ENCODE assay signal across 15 cellular contexts in the genomic region with DNA sequence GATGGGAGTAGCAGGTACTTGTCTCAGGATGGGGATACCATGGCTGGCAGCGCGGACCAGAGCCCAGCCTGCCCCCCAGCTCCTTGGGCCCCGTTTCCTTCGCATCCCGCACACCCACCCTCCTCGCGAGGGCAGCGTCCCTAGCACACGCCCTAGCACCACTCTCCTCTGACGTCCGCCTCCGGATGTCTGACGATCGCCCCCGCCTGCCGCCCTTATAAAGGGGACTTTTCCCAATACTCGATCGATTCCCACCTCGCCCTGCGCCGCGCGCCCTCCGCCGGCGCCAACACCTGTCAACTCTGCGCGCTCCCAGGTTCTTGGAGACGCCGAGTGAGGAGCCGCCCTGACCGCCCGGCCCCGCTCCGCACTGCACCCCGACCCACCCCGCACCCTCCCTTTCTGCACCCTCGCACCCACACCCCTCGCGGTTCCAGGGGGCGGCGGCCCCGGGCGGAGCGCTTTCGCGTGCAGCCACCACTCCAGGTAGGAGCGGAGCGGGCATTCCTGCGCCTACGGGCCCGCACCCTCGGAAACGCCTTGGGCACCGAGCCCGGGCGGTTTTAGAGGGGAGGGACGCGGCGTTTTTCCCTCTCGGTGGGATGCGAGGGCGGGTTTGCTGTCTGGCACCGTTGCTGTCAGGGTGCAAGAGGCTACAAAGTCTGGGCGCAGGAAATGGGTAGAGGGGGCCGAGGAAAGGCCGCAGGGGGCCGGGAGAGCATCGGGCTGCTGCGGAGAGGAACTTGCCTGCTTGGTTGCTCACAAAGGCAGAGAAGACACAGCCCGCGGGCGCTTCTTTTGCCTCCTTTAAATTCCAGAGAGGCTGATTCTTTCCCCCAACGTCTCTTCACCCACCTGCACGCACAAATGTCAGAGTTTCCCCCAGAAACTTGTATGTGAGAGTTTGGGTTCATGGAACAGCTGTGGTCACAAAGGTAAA. TPM values are rescaled to one million over a fixed set of nuclear protein-coding genes. Genes with fewer than 3 reads are reported as not detected.
DNase-seq lines count a peak whose midpoint lies in the region; ATAC-seq and TF ChIP-seq lines count a peak whose summit lies in the region.
"Had no signal": no experiment of that assay in that cellular context is flagged by ENCODE, and none has a peak within 500 bp of the region (broad histone marks: within the 10 kb centered on the region; RNA-seq: fewer than 3 reads in every experiment).

Gene SLC5A7 (plus strand): TSS at position 247 of the 940 bp plus-strand sequence. CDS start 1,632 bp downstream, outside the sequence.

- TF ChIP-seq CTCF in osteocyte (IDR thresholded peaks at IDR 0.05): no peak

- H3K4me3 Mint-ChIP-seq in osteocyte (ENCODE audit: unreplicated experiment): peak within 1 kb of the TSS; percentile 12
- H3K4me3 Mint-ChIP-seq: activated T-helper 17 cell treated with anti-CD3 and anti-CD28 coated beads, Interleukin-2, amount 50 U/mL, for 72 hours; T-helper 17 cell had no signal

- H3K27me3 Mint-ChIP-seq in osteocyte (ENCODE audit: unreplicated experiment): peaks cover 76% of the 10 kb centered on the region

- no peak for ATAC-seq in HG02759 (IDR thresholded peaks at IDR 0.05; ENCODE audit: unreplicated experiment)
- ATAC-seq: activated T-helper 17 cell treated with anti-CD3 and anti-CD28 coated beads, Interleukin-2, amount 50 U/mL, for 72 hours; body of pancreas; pancreas; T-helper 17 cell had no signal

- H3K27ac Mint-ChIP-seq in osteocyte (ENCODE audit: unreplicated experiment): no peak within 1 kb of the TSS
- H3K27ac Mint-ChIP-seq: activated T-helper 17 cell treated with anti-CD3 and anti-CD28 coated beads, Interleukin-2, amount 50 U/mL, for 72 hours; T-helper 17 cell had no signal

- H3K4me1 Mint-ChIP-seq in osteocyte (ENCODE audit: unreplicated experiment): no peaks in the 10 kb centered on the region
- H3K4me1 Mint-ChIP-seq: activated T-helper 17 cell treated with anti-CD3 and anti-CD28 coated beads, Interleukin-2, amount 50 U/mL, for 72 hours; T-helper 17 cell had no signal

- peak within 1 kb of the TSS; percentile 56 for H3K4me3 ChIP-seq in iPS-11a (ENCODE audit: low read depth, low read length)
- H3K4me3 ChIP-seq: body of pancreas, pancreas had no signal

- H3K9me3 Mint-ChIP-seq in osteocyte (ENCODE audit: unreplicated experiment): no peaks in the 10 kb centered on the region
- H3K9me3 Mint-ChIP-seq: activated T-helper 17 cell treated with anti-CD3 and anti-CD28 coated beads, Interleukin-2, amount 50 U/mL, for 72 hours had no signal

- DNase-seq in Daoy (ENCODE audit: low read depth) (peak; percentile 2), NCI-H69 (lab: John Stamatoyannopoulos, UW) (peak; percentile 39), osteocyte (ENCODE audit: extremely low spot score, unreplicated experiment) (no peak), amniotic stem cell (lab: John Stamatoyannopoulos, UW) (no peak), NCI-H2196 treated with DMSO at 0.1 percent for 48 hours (lab: John Stamatoyannopoulos, UW; ENCODE audit: unreplicated experiment) (no peak), NCI-H2196 (lab: John Stamatoyannopoulos, UW; ENCODE audit: unreplicated experiment) (no peak)
- DNase-seq: body of pancreas, DND-41, NCI-H2227 treated with DMSO at 0.1 percent for 48 hours, Peyer's patch, T-helper 17 cell had no signal

- no peaks in the 10 kb centered on the region for H3K36me3 Mint-ChIP-seq in osteocyte (ENCODE audit: unreplicated experiment)

RNA-seq across cellular contexts. Expression of gene SLC5A7, which starts in this region (rescaled TPM):
- not detected in 2 replicates for total RNA-seq in Daoy (2014; rRNA removed; shearing (Covaris generic))
- not detected in 2 replicates for total RNA-seq in osteocyte
- total RNA-seq: activated T-helper 17 cell treated with anti-CD3 and anti-CD28 coated beads, Interleukin-2, amount 50 U/mL, for 72 hours; T-helper 17 cell had no signal

Comparison
In these comparisons a context has a peak if more than half of its experiments do, and no peak if none do; other contexts are left out.
1. Peak in DNase-seq in Daoy; RNA of the gene not detected or under 1 TPM.